18 cellular contexts compared by ENCODE assay signal in genomic region chr3:169628567-169628966, GRCh38.
"Had no signal": no experiment of that assay in that cellular context is flagged by ENCODE, and none has a peak within 500 bp of the region (broad histone marks: within the 10 kb centered on the region; RNA-seq: fewer than 3 reads in every experiment).

No MANE protein-coding gene starts in this region.

- H3K27me3 ChIP-seq: colonic mucosa, foreskin keratinocyte, ovary, stomach, upper lobe of left lung, vagina had no signal

- H3K4me1 ChIP-seq: colonic mucosa, foreskin keratinocyte, vagina had no signal

- H3K36me3 Mint-ChIP-seq: memory B cell, mesothelial cell of epicardium, natural killer cell had no signal

- H3K9me3 Mint-ChIP-seq: memory B cell, mesothelial cell of epicardium, neural crest cell had no signal

- H3K27ac Mint-ChIP-seq: memory B cell, mesothelial cell of epicardium, natural killer cell had no signal

- H3K9me3 ChIP-seq: colonic mucosa, ovary, stomach, upper lobe of left lung, vagina had no signal

- ATAC-seq: foreskin keratinocyte, natural killer cell, right cardiac atrium had no signal

- H3K36me3 ChIP-seq: colonic mucosa, ovary, stomach, upper lobe of left lung, vagina had no signal

- H3K4me3 ChIP-seq: colonic mucosa, ovary, stomach, upper lobe of left lung, vagina had no signal

- DNase-seq: colonic mucosa; dermis blood vessel endothelial cell; erythroblast; foreskin keratinocyte; hippocampal formation; natural killer cell; ovary; right cardiac atrium; small intestine; stimulated activated CD4-positive, alpha-beta T cell treated with anti-CD3 and anti-CD28 coated beads, Interleukin-12 subunit alpha, Interleukin-12 subunit beta, amount 100 ng/mL, for 4 hours; stimulated activated naive CD4-positive, alpha-beta T cell; stomach; substantia nigra; upper lobe of left lung had no signal

- H3K27ac ChIP-seq: colonic mucosa, foreskin keratinocyte, ovary, vagina had no signal
